Comparison of ENCODE assay signal across 19 cellular contexts in genomic region chr5:134659456-134659855, GRCh38. TPM values are rescaled to one million over a fixed set of nuclear protein-coding genes. Genes with fewer than 3 reads are reported as not detected.
DNase-seq lines count a peak whose midpoint lies in the region; ATAC-seq and TF ChIP-seq lines count a peak whose summit lies in the region.
"Had no signal": no experiment of that assay in that cellular context is flagged by ENCODE, and none has a peak within 500 bp of the region (broad histone marks: within the 10 kb centered on the region; RNA-seq: fewer than 3 reads in every experiment).

No MANE protein-coding gene starts in this region.

- H3K4me1 ChIP-seq in GM23338 (ENCODE audit: insufficient read depth) (no peaks in the 10 kb centered on the region), trophoblast cell (ENCODE audit: control insufficient read depth in 1 of 2, insufficient read depth in 2 of 2, low read length in 2 of 2) (no peaks in the 10 kb centered on the region), gastroesophageal sphincter (no peaks in the 10 kb centered on the region)
- H3K4me1 ChIP-seq: A549; BLaER1 treated with 17β-estradiol and CSF1 and Interleukin-3, amounts not matched to agents 10 nM and 100 nM had no signal

- H3K27me3 ChIP-seq in GM23338 (ENCODE audit: insufficient read depth) (no peaks in the 10 kb centered on the region), trophoblast cell (ENCODE audit: insufficient read depth, low read length) (no peaks in the 10 kb centered on the region), gastroesophageal sphincter (no peaks in the 10 kb centered on the region)
- H3K27me3 ChIP-seq: BLaER1 treated with 17β-estradiol and CSF1 and Interleukin-3, amounts not matched to agents 10 nM and 100 nM had no signal

- no peak overlapping the region for H3K27ac Mint-ChIP-seq in activated T-cell treated with anti-CD3 and anti-CD28 coated beads, Interleukin-2, amount 50 U/mL, for 72 hours
- H3K27ac Mint-ChIP-seq in GM23338, result no peak overlapping the region
- H3K27ac Mint-ChIP-seq in effector memory CD8-positive, alpha-beta T cell, result peak overlapping the region in 1 of 2 donors; percentile 38
- H3K27ac Mint-ChIP-seq: CD8-positive, alpha-beta memory T cell had no signal

- no peaks in the 10 kb centered on the region for H3K9me3 Mint-ChIP-seq in activated T-cell treated with anti-CD3 and anti-CD28 coated beads, Interleukin-2, amount 50 U/mL, for 72 hours
- no peaks in the 10 kb centered on the region for H3K9me3 Mint-ChIP-seq in GM23338
- H3K9me3 Mint-ChIP-seq in effector memory CD8-positive, alpha-beta T cell, result no peaks in the 10 kb centered on the region
- H3K9me3 Mint-ChIP-seq: CD8-positive, alpha-beta memory T cell had no signal

- TF ChIP-seq CTCF in GM23338 (conservative IDR thresholded peaks at IDR 0.05; ENCODE audit: low read depth in 2 of 2) (no peak), gastroesophageal sphincter (IDR thresholded peaks at IDR 0.05) (no peak)

- peaks cover 28% of the 10 kb centered on the region for H4K20me1 ChIP-seq in GM23338 (replicated peaks; ENCODE audit: insufficient read depth)

- H3K9ac ChIP-seq in trophoblast cell (ENCODE audit: low read length), result no peak overlapping the region
- H3K9ac ChIP-seq: BLaER1 treated with 17β-estradiol and CSF1 and Interleukin-3, amounts not matched to agents 10 nM and 100 nM had no signal

- H4K8ac ChIP-seq in trophoblast cell (ENCODE audit: low read depth, low read length), result no peak overlapping the region

- H3K4me2 ChIP-seq in GM23338 (no peak overlapping the region), trophoblast cell (ENCODE audit: low read length) (no peak overlapping the region)
- H3K4me2 ChIP-seq: A549; BLaER1 treated with 17β-estradiol and CSF1 and Interleukin-3, amounts not matched to agents 10 nM and 100 nM had no signal

- H3K4me3 Mint-ChIP-seq in activated T-cell treated with anti-CD3 and anti-CD28 coated beads, Interleukin-2, amount 50 U/mL, for 72 hours, result no peak overlapping the region
- no peak overlapping the region for H3K4me3 Mint-ChIP-seq in GM23338
- no peak overlapping the region for H3K4me3 Mint-ChIP-seq in effector memory CD8-positive, alpha-beta T cell
- H3K4me3 Mint-ChIP-seq: CD8-positive, alpha-beta memory T cell had no signal

- H3K36me3 ChIP-seq in GM23338 (ENCODE audit: insufficient read depth) (peaks cover 12% of the 10 kb centered on the region; the same call in 1 of the 2 replicates), trophoblast cell (ENCODE audit: control insufficient read depth in 1 of 2, insufficient read depth in 2 of 2, low read length in 2 of 2) (peaks cover 22 to 24% of the 10 kb centered on the region in 2 experiments), gastroesophageal sphincter (peaks cover 0 to 38% of the 10 kb centered on the region in 2 donors)

- H3K27ac ChIP-seq in GM23338 (ENCODE audit: low read depth), result 0 out of 2 replicates have a peak overlapping the region, but pooled peaks have one; percentile 45
- H3K27ac ChIP-seq in trophoblast cell (ENCODE audit: low read depth, low read length), result no peak overlapping the region
- H3K27ac ChIP-seq in gastroesophageal sphincter, result no peak overlapping the region
- H3K27ac ChIP-seq: A549; BLaER1 treated with 17β-estradiol and CSF1 and Interleukin-3, amounts not matched to agents 10 nM and 100 nM had no signal

- H3F3A ChIP-seq in GM23338 (replicated peaks; ENCODE audit: low read depth), result peaks cover 3% of the 10 kb centered on the region; the same call in 1 of the 2 replicates

- ATAC-seq in activated T-cell treated with anti-CD3 and anti-CD28 coated beads, Interleukin-2, amount 50 U/mL, for 72 hours (replicated peaks in 1 of 2), result peak; percentile 43 to 51
- ATAC-seq in GM23338 (no peak), gastroesophageal sphincter (no peak)
- ATAC-seq in effector memory CD8-positive, alpha-beta T cell (replicated peaks), result peak; percentile 32
- ATAC-seq: A549 had no signal

- no peak overlapping the region for H2AFZ ChIP-seq in GM23338
- no peak overlapping the region for H2AFZ ChIP-seq in trophoblast cell (ENCODE audit: insufficient read depth, low read length, poor library complexity)

- no peaks in the 10 kb centered on the region for H3K27me3 Mint-ChIP-seq in activated T-cell treated with anti-CD3 and anti-CD28 coated beads, Interleukin-2, amount 50 U/mL, for 72 hours (ENCODE audit: low read depth)
- no peaks in the 10 kb centered on the region for H3K27me3 Mint-ChIP-seq in GM23338 (ENCODE audit: insufficient read depth, low read depth, poor library complexity)
- no peaks in the 10 kb centered on the region for H3K27me3 Mint-ChIP-seq in effector memory CD8-positive, alpha-beta T cell

- H3K36me3 Mint-ChIP-seq in activated T-cell treated with anti-CD3 and anti-CD28 coated beads, Interleukin-2, amount 50 U/mL, for 72 hours (ENCODE audit: insufficient read depth in 2 of 2), result peaks cover 7 to 10% of the 10 kb centered on the region in 2 donors
- H3K36me3 Mint-ChIP-seq in GM23338 (ENCODE audit: low read depth), result peaks cover 20% of the 10 kb centered on the region
- peaks cover 42% of the 10 kb centered on the region for H3K36me3 Mint-ChIP-seq in effector memory CD8-positive, alpha-beta T cell (ENCODE audit: insufficient read depth)

- TF ChIP-seq EP300 in gastroesophageal sphincter (IDR thresholded peaks at IDR 0.05), result no peak

- no peak overlapping the region for H3K14ac ChIP-seq in trophoblast cell (ENCODE audit: low read length)

- peak overlapping the region; percentile 67 for H3K4ac ChIP-seq in trophoblast cell (ENCODE audit: low read depth, low read length)

- H3K9me3 ChIP-seq in trophoblast cell (ENCODE audit: insufficient read depth, low read depth, low read length), result no peaks in the 10 kb centered on the region
- no peaks in the 10 kb centered on the region for H3K9me3 ChIP-seq in gastroesophageal sphincter
- H3K9me3 ChIP-seq: A549; BLaER1 treated with 17β-estradiol and CSF1 and Interleukin-3, amounts not matched to agents 10 nM and 100 nM had no signal

- WGBS in trophoblast cell (ENCODE audit: extremely low coverage, insufficient coverage, insufficient read length), result no CpG with 5 or more reads among the region's 4 CpGs
- WGBS in gastroesophageal sphincter (ENCODE audit: low coverage in 1 of 2), 2 donors, result 83 to 95% methylated on average over 4 of the region's 4 CpGs

- H3K4me3 ChIP-seq in GM23338, result no peak overlapping the region
- H3K4me3 ChIP-seq in trophoblast cell (ENCODE audit: low read depth, low read length), result no peak overlapping the region
- no peak overlapping the region for H3K4me3 ChIP-seq in gastroesophageal sphincter
- H3K4me3 ChIP-seq: A549; BLaER1 treated with 17β-estradiol and CSF1 and Interleukin-3, amounts not matched to agents 10 nM and 100 nM had no signal

- peaks cover 97% of the 10 kb centered on the region for H3K79me2 ChIP-seq in GM23338 (replicated peaks; ENCODE audit: insufficient read depth)
- H3K79me2 ChIP-seq in trophoblast cell (ENCODE audit: control insufficient read depth, insufficient read depth, low read length, poor library complexity), result peaks cover 10% of the 10 kb centered on the region

- H4K91ac ChIP-seq in trophoblast cell (ENCODE audit: low read depth, low read length), result no peak overlapping the region

- no peak overlapping the region for H2BK5ac ChIP-seq in trophoblast cell (ENCODE audit: low read depth, low read length, poor library complexity)

- H4K12ac ChIP-seq in trophoblast cell (ENCODE audit: low read depth, low read length), result no peak overlapping the region

- no peak for DNase-seq in activated T-cell treated with anti-CD3 and anti-CD28 coated beads, Interleukin-2, amount 50 U/mL, for 72 hours
- DNase-seq in activated T-cell treated with anti-CD3 and anti-CD28 coated beads for 4 hours, result no peak
- DNase-seq in GM23338 (ENCODE audit: low spot score), result no peak
- no peak for DNase-seq in effector memory CD8-positive, alpha-beta T cell
- DNase-seq in trophoblast cell, result no peak
- no peak for DNase-seq in mucosa of gallbladder (ENCODE audit: low spot score)
- no peak for DNase-seq in superior temporal gyrus (ENCODE audit: extremely low spot score)
- DNase-seq: CD8-positive, alpha-beta memory T cell; KG1; MV-4-11; NCI-H1417; NCI-H187 treated with DMSO at 0.1 percent for 48 hours; NCI-H226; NCI-H524; NCI-H82; Right ventricle myocardium superior had no signal

- no peak overlapping the region for H3K23ac ChIP-seq in trophoblast cell (ENCODE audit: low read length)

- H3K9me2 ChIP-seq in GM23338 (ENCODE audit: insufficient read depth), result no peaks in the 10 kb centered on the region

- H3K79me1 ChIP-seq in trophoblast cell (ENCODE audit: low read length), result no peaks in the 10 kb centered on the region

- no peak overlapping the region for H3K18ac ChIP-seq in trophoblast cell (ENCODE audit: low read length)

- H2BK120ac ChIP-seq in trophoblast cell (ENCODE audit: insufficient read depth, low read length, poor library complexity), result no peak overlapping the region

- no peak for TF ChIP-seq POLR2A in gastroesophageal sphincter (IDR thresholded peaks at IDR 0.05)

- H2AK5ac ChIP-seq in trophoblast cell (ENCODE audit: low read length), result no peak overlapping the region

- H2BK12ac ChIP-seq in trophoblast cell (ENCODE audit: low read length), result no peak overlapping the region

- peaks cover 41% of the 10 kb centered on the region for H3K4me1 Mint-ChIP-seq in activated T-cell treated with anti-CD3 and anti-CD28 coated beads, Interleukin-2, amount 50 U/mL, for 72 hours (ENCODE audit: low read depth)
- H3K4me1 Mint-ChIP-seq in GM23338, result no peaks in the 10 kb centered on the region
- peaks cover 18 to 28% of the 10 kb centered on the region in 2 donors for H3K4me1 Mint-ChIP-seq in effector memory CD8-positive, alpha-beta T cell (ENCODE audit: low read depth in 2 of 2)

TF ChIP-seq in GM23338, 12 proteins besides CTCF, POLR2A, EP300 and RAD21 (continues in another document):
- no peak for TF ChIP-seq POLR2AphosphoS5 (IDR thresholded peaks at IDR 0.05; ENCODE audit: low read depth)

RNA-seq across cellular contexts. Expression of gene SEC24A, which starts 10.9 kb away (rescaled TPM):
- 10 to 100 TPM; 32.0 to 49.5 TPM for total RNA-seq in activated T-cell treated with anti-CD3 and anti-CD28 coated beads, Interleukin-2, amount 50 U/mL, for 72 hours
- 36.5 and 37.4 TPM in 2 replicates for total RNA-seq in GM23338 (2014; rRNA removed; shearing (Covaris generic))
- polyA plus RNA-seq in GM23338 (2016; fragmentation: Nextera tagmentation; extraction: Ambion mirVana), result 8.1 and 9.0 TPM in 2 replicates
- polyA plus RNA-seq in trophoblast cell (2013), result 61.9 and 65.9 TPM in 2 replicates
- total RNA-seq in mucosa of gallbladder, result 27.7 TPM
- 10 to 100 TPM; 13.0 to 18.3 (median 14.7) TPM for total RNA-seq in gastroesophageal sphincter

RNA-seq across cellular contexts. Expression of gene SAR1B, which starts 26.8 kb away (rescaled TPM):
- 10 to 100 TPM; 68.7 to 85.0 TPM for total RNA-seq in activated T-cell treated with anti-CD3 and anti-CD28 coated beads, Interleukin-2, amount 50 U/mL, for 72 hours
- total RNA-seq in GM23338 (2014; rRNA removed; shearing (Covaris generic)), result 11.9 and 30.3 TPM in 2 replicates
- 26.1 and 26.8 TPM in 2 replicates for polyA plus RNA-seq in GM23338 (2016; fragmentation: Nextera tagmentation; extraction: Ambion mirVana)
- polyA plus RNA-seq in trophoblast cell (2013), result 43.0 and 44.4 TPM in 2 replicates
- 102 TPM for total RNA-seq in mucosa of gallbladder
- 10 to 100 TPM; 40.1 to 45.0 (median 41.8) TPM for total RNA-seq in gastroesophageal sphincter

Comparison
In these comparisons a context has a peak if more than half of its experiments do, and no peak if none do; other contexts are left out.
1. ATAC-seq: peak in activated T-cell treated with anti-CD3 and anti-CD28 coated beads, Interleukin-2, amount 50 U/mL, for 72 hours (2 of 2) and effector memory CD8-positive, alpha-beta T cell (single experiment); none in GM23338 (single experiment) and gastroesophageal sphincter (single experiment).